Comparison of ENCODE assay signal across 8 cellular contexts in genomic region chr14:41606249-41607118, GRCh38. TPM values are rescaled to one million over a fixed set of nuclear protein-coding genes. Genes with fewer than 3 reads are reported as not detected.
DNase-seq lines count a peak whose midpoint lies in the region; ATAC-seq, FAIRE-seq and TF ChIP-seq lines count a peak whose summit lies in the region.

Gene LRFN5, plus strand, starts transcription at chr14:41606876.

- H3K4me3 ChIP-seq in A549 (peak within 1 kb of the TSS; percentile 43), OCI-LY1 (ENCODE audit: low read depth, low read length, poor library complexity, severe bottlenecking) (peak within 1 kb of the TSS; percentile 60), transverse colon (peak within 1 kb of the TSS; percentile 15 to 59 (median 40))
- peak within 1 kb of the TSS; percentile 1 for H3K4me3 ChIP-seq in effector memory CD4-positive, alpha-beta T cell (ENCODE audit: insufficient read depth, low read depth, low read length, poor library complexity, severe bottlenecking)

- in situ Hi-C loops in transverse colon (cut with MboI; ENCODE audit: low pct_ligation_motif_present in 1 of 4, low pct_unique_long_range_greater_than_20kb in 1 of 4, low sequenced_read_pairs in 3 of 4) = no loop called here

- CTCF ChIA-PET in A549 (lab: Yijun Ruan, JAX) = no interaction called here

- H3K9me3 Mint-ChIP-seq in memory B cell = no peaks in the 10 kb centered on the region

- peaks cover 12% of the 10 kb centered on the region for H3K4me1 Mint-ChIP-seq in memory B cell

- H3K27me3 ChIP-seq in OCI-LY1 (ENCODE audit: insufficient read depth, low read length) (no peaks in the 10 kb centered on the region), transverse colon (peaks cover 92% of the 10 kb centered on the region)
- H3K27me3 ChIP-seq in effector memory CD4-positive, alpha-beta T cell (replicated peaks; ENCODE audit: control insufficient read depth, insufficient read depth, low read length, poor library complexity, severe bottlenecking) = peaks cover 27% of the 10 kb centered on the region

- no peak for TF ChIP-seq EP300 in A549 (IDR thresholded peaks at IDR 0.05)
- no peak for TF ChIP-seq EP300 in transverse colon (IDR thresholded peaks at IDR 0.05; ENCODE audit: low read depth)

- no peak for TF ChIP-seq POLR2A in A549 (IDR thresholded peaks at IDR 0.05; ENCODE audit: low read length)
- TF ChIP-seq POLR2A in transverse colon (IDR thresholded peaks at IDR 0.05) = no peak

- peak within 1 kb of the TSS; percentile 69 for H3K4me3 Mint-ChIP-seq in memory B cell

- H3K36me3 Mint-ChIP-seq in memory B cell = no peaks in the 10 kb centered on the region

- no peaks in the 10 kb centered on the region for H4K20me1 ChIP-seq in OCI-LY1 (ENCODE audit: insufficient read depth, low read length)

- H3K4me2 ChIP-seq in A549 = peak within 1 kb of the TSS; percentile 86
- H3K4me2 ChIP-seq in OCI-LY1 (ENCODE audit: low read length) = peak within 1 kb of the TSS; percentile 72

- ATAC-seq in A549 = peak; percentile 64 to 76
- peak; percentile 57 for ATAC-seq in GM19397 (IDR thresholded peaks at IDR 0.05; ENCODE audit: unreplicated experiment)
- ATAC-seq in memory B cell (ENCODE audit: low read depth) = peak; percentile 26
- ATAC-seq in HG02623 (IDR thresholded peaks at IDR 0.05; ENCODE audit: unreplicated experiment) = no peak

- peak within 1 kb of the TSS; percentile 29; the same call in 1 of the 2 replicates for H3K9ac ChIP-seq in OCI-LY1 (ENCODE audit: low read length)

- H3K36me3 ChIP-seq in OCI-LY1 (ENCODE audit: insufficient read depth, low read length) (no peaks in the 10 kb centered on the region), transverse colon (no peaks in the 10 kb centered on the region)
- H3K36me3 ChIP-seq in effector memory CD4-positive, alpha-beta T cell (ENCODE audit: control insufficient read depth, insufficient read depth, low read length) = no peaks in the 10 kb centered on the region

- intact Hi-C loops in transverse colon (cut with DNase I; ENCODE audit: low total_unique reads) = no loop called here

- no peak for DNase-seq in A549 (ENCODE audit: low read depth in 1 of 2, low spot score in 1 of 2)
- no peak for DNase-seq in effector memory CD4-positive, alpha-beta T cell
- DNase-seq in memory B cell (ENCODE audit: low spot score in 2 of 2) = no peak
- no peak for DNase-seq in transverse colon
- no peak for DNase-seq in HT-29 (ENCODE audit: low spot score)

- H3K27ac Mint-ChIP-seq in memory B cell = no peak within 1 kb of the TSS

- TF ChIP-seq CTCF in A549 (IDR thresholded peaks at IDR 0.05) = no peak
- no peak for TF ChIP-seq CTCF in OCI-LY1 (IDR thresholded peaks at IDR 0.05; ENCODE audit: low read length)
- no peak for TF ChIP-seq CTCF in transverse colon (IDR thresholded peaks at IDR 0.05)

- no peak within 1 kb of the TSS for H3K27ac ChIP-seq in A549
- no peak within 1 kb of the TSS for H3K27ac ChIP-seq in OCI-LY1 (ENCODE audit: low read depth, low read length, poor library complexity, severe bottlenecking)
- H3K27ac ChIP-seq in effector memory CD4-positive, alpha-beta T cell (ENCODE audit: insufficient read depth, low read length, poor library complexity, severe bottlenecking) = no peak within 1 kb of the TSS
- peak within 1 kb of the TSS; percentile 43 to 77 (median 56) for H3K27ac ChIP-seq in transverse colon

- H3K4me1 ChIP-seq in A549 (peaks cover 12% of the 10 kb centered on the region; the same call in 1 of the 3 replicates), OCI-LY1 (ENCODE audit: insufficient read depth, low read length, severe bottlenecking) (peaks cover 5% of the 10 kb centered on the region), transverse colon (peaks cover 0 to 26% (median 4%) of the 10 kb centered on the region in 4 donors)
- H3K4me1 ChIP-seq in effector memory CD4-positive, alpha-beta T cell (ENCODE audit: control insufficient read depth, insufficient read depth, low read length, poor library complexity, severe bottlenecking) = peaks cover 8% of the 10 kb centered on the region

- H3F3A ChIP-seq in OCI-LY1 (ENCODE audit: insufficient read depth, low read length) = no peaks in the 10 kb centered on the region

- H3K9me3 ChIP-seq in A549 = no peaks in the 10 kb centered on the region
- no peaks in the 10 kb centered on the region for H3K9me3 ChIP-seq in OCI-LY1 (ENCODE audit: low read length)
- no peaks in the 10 kb centered on the region for H3K9me3 ChIP-seq in effector memory CD4-positive, alpha-beta T cell (ENCODE audit: control insufficient read depth, low read length)
- H3K9me3 ChIP-seq in transverse colon = no peaks in the 10 kb centered on the region

- 13% methylated on average over 26 of the region's 75 CpGs for WGBS in A549 (ENCODE audit: missing lambda C conversion rate)
- WGBS in transverse colon (ENCODE audit: low coverage in 1 of 2), 2 donors = 12% methylated on average over 65 of the region's 75 CpGs; no CpG with 5 or more reads in 1 of the 2 donors

- peaks cover 22% of the 10 kb centered on the region for H3K27me3 Mint-ChIP-seq in memory B cell

- POLR2A ChIA-PET in A549 (lab: Yijun Ruan, JAX) = no interaction called here

- H2AFZ ChIP-seq in OCI-LY1 (ENCODE audit: low read length) = no peak within 1 kb of the TSS

- no peaks in the 10 kb centered on the region for H3K79me2 ChIP-seq in OCI-LY1 (ENCODE audit: insufficient read depth, low read length)

- no peak for TF ChIP-seq RAD21 in A549 (conservative IDR thresholded peaks at IDR 0.05 in 1 of 2, IDR thresholded peaks at IDR 0.05 in 1 of 2)

- no peak for FAIRE-seq in A549 (lab: Jason Lieb, UNC)

- no peaks in the 10 kb centered on the region for H3K9me2 ChIP-seq in OCI-LY1 (ENCODE audit: low read depth, low read length)

TF ChIP-seq in A549, 52 proteins besides CTCF, POLR2A, EP300 and RAD21:
- no peak for TF ChIP-seq RCOR1 (IDR thresholded peaks at IDR 0.05; ENCODE audit: low read depth, low read length)
- TF ChIP-seq JUNB (IDR thresholded peaks at IDR 0.05) = no peak
- no peak for TF ChIP-seq HOXA7 (CRISPR knock-in tag; IDR thresholded peaks at IDR 0.05)
- TF ChIP-seq REST (IDR thresholded peaks at IDR 0.05) = no peak
- TF ChIP-seq MAZ (IDR thresholded peaks at IDR 0.05; ENCODE audit: borderline replicate concordance, low read depth, low read length) = no peak
- no peak for TF ChIP-seq GATA3 (IDR thresholded peaks at IDR 0.05; ENCODE audit: borderline replicate concordance)

RNA-seq across cellular contexts. Expression of gene LRFN5, which starts in this region (rescaled TPM):
- polyA plus RNA-seq in A549 (2011; rRNA removed) (not detected in 2 replicates), A549 (2017; fragmentation: RNase III; extraction: RNeasy Plus Mini Kit Qiagen cat#74134 plus additional on column Dnase treatment) (not detected in 3 replicates)
- not detected in 2 replicates for polyA plus RNA-seq in A549 (2012; cell fraction: cytosol; rRNA removed)
- polyA plus RNA-seq in A549 (2012; cell fraction: nucleus; rRNA removed) = not detected in 2 replicates
- not detected in 2 replicates for polyA minus RNA-seq in A549 (2011; rRNA and poly(A)+ RNA removed)
- total RNA-seq in transverse colon = 1 to 10 TPM in 3 of 4 donors, under 1 TPM in 1; 0.40 to 4.5 (median 1.5) TPM
- not detected in 2 replicates for total RNA-seq in HT-29 (2014; rRNA removed; shearing (Covaris generic))

Comparison
In these comparisons a context has a peak if more than half of its experiments do, and no peak if none do; other contexts are left out.
1. Peak in ATAC-seq, H3K4me3 ChIP-seq and H3K4me2 ChIP-seq in A549; RNA of the gene not detected or under 1 TPM.
2. H3K27ac ChIP-seq: peak in transverse colon (4 of 4); none in A549 (0 of 2), OCI-LY1 (single experiment) and effector memory CD4-positive, alpha-beta T cell (single experiment).
3. H3K4me3 ChIP-seq: peak in every context shown above with its lines; median percentile 60 in OCI-LY1; 43 in A549; 40 in transverse colon; 1 in effector memory CD4-positive, alpha-beta T cell.